Comparison of ENCODE assay signal across 1 cellular context in the genomic region with DNA sequence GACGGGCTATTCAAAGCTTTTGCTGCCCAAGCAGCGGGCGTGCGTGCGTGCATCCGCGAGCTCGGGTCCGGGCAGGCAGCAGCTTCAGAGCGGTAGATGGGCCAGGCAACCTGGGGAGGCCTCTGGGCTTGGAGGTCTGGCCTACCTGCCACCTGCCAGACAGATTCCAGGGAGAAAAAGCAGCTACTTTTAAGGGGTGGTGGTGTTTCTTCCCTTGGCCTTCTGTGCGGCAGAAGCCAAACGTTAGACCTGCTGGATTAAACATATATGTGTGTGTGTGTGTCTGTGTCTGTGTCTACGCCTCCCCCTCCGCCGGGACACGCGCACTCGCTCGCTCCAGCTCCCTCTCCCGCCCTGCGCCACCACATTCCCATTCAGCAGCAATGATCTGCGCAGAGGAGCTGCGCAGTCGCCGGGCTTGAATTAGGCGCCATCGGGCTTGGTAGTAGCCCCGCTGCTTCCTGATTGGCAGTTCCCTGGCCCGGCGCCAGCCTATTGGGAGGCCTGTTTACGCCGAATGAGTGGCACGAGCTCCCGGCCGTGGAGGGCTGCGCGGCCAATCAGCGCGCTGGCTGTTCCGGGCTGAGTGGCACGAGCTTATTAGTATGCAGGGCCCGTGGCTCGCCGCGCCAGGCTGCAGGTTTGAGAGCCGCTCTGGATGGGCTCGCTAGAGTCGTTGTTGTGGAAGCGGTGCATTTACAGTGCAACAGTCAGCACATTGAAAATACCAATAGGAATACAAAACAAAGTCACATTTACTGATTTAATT.
TF ChIP-seq lines count a peak whose summit lies in the region.

A gene (plus strand): TSS at position 627 of the 769 bp plus-strand sequence. CDS start 4,283 bp downstream, outside the sequence.

TF ChIP-seq in K562, 482 proteins besides CTCF, POLR2A, EP300 and RAD21 (continued from another document and continues in another):
- TF ChIP-seq, protein P1, sequence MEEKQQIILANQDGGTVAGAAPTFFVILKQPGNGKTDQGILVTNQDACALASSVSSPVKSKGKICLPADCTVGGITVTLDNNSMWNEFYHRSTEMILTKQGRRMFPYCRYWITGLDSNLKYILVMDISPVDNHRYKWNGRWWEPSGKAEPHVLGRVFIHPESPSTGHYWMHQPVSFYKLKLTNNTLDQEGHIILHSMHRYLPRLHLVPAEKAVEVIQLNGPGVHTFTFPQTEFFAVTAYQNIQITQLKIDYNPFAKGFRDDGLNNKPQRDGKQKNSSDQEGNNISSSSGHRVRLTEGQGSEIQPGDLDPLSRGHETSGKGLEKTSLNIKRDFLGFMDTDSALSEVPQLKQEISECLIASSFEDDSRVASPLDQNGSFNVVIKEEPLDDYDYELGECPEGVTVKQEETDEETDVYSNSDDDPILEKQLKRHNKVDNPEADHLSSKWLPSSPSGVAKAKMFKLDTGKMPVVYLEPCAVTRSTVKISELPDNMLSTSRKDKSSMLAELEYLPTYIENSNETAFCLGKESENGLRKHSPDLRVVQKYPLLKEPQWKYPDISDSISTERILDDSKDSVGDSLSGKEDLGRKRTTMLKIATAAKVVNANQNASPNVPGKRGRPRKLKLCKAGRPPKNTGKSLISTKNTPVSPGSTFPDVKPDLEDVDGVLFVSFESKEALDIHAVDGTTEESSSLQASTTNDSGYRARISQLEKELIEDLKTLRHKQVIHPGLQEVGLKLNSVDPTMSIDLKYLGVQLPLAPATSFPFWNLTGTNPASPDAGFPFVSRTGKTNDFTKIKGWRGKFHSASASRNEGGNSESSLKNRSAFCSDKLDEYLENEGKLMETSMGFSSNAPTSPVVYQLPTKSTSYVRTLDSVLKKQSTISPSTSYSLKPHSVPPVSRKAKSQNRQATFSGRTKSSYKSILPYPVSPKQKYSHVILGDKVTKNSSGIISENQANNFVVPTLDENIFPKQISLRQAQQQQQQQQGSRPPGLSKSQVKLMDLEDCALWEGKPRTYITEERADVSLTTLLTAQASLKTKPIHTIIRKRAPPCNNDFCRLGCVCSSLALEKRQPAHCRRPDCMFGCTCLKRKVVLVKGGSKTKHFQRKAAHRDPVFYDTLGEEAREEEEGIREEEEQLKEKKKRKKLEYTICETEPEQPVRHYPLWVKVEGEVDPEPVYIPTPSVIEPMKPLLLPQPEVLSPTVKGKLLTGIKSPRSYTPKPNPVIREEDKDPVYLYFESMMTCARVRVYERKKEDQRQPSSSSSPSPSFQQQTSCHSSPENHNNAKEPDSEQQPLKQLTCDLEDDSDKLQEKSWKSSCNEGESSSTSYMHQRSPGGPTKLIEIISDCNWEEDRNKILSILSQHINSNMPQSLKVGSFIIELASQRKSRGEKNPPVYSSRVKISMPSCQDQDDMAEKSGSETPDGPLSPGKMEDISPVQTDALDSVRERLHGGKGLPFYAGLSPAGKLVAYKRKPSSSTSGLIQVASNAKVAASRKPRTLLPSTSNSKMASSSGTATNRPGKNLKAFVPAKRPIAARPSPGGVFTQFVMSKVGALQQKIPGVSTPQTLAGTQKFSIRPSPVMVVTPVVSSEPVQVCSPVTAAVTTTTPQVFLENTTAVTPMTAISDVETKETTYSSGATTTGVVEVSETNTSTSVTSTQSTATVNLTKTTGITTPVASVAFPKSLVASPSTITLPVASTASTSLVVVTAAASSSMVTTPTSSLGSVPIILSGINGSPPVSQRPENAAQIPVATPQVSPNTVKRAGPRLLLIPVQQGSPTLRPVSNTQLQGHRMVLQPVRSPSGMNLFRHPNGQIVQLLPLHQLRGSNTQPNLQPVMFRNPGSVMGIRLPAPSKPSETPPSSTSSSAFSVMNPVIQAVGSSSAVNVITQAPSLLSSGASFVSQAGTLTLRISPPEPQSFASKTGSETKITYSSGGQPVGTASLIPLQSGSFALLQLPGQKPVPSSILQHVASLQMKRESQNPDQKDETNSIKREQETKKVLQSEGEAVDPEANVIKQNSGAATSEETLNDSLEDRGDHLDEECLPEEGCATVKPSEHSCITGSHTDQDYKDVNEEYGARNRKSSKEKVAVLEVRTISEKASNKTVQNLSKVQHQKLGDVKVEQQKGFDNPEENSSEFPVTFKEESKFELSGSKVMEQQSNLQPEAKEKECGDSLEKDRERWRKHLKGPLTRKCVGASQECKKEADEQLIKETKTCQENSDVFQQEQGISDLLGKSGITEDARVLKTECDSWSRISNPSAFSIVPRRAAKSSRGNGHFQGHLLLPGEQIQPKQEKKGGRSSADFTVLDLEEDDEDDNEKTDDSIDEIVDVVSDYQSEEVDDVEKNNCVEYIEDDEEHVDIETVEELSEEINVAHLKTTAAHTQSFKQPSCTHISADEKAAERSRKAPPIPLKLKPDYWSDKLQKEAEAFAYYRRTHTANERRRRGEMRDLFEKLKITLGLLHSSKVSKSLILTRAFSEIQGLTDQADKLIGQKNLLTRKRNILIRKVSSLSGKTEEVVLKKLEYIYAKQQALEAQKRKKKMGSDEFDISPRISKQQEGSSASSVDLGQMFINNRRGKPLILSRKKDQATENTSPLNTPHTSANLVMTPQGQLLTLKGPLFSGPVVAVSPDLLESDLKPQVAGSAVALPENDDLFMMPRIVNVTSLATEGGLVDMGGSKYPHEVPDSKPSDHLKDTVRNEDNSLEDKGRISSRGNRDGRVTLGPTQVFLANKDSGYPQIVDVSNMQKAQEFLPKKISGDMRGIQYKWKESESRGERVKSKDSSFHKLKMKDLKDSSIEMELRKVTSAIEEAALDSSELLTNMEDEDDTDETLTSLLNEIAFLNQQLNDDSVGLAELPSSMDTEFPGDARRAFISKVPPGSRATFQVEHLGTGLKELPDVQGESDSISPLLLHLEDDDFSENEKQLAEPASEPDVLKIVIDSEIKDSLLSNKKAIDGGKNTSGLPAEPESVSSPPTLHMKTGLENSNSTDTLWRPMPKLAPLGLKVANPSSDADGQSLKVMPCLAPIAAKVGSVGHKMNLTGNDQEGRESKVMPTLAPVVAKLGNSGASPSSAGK (IDR thresholded peaks at IDR 0.05), result peak; percentile 86
- TF ChIP-seq CBX3 (IDR thresholded peaks at IDR 0.05; ENCODE audit: borderline replicate concordance in 1 of 2, low read length in 2 of 2), result peak in 1 of 2 experiments; percentile 57; a peak in 1 of 3 replicates
- peak; percentile 81 for TF ChIP-seq SMAD1 (IDR thresholded peaks at IDR 0.05; ENCODE audit: low read depth, low read length, partially characterized antibody)
- TF ChIP-seq RB1 (IDR thresholded peaks at IDR 0.05; ENCODE audit: low read depth), result peak; percentile 61; the same call in 1 of the 2 replicates
- TF ChIP-seq MTA2 (IDR thresholded peaks at IDR 0.05; ENCODE audit: low read depth), result no peak
- no peak for TF ChIP-seq KHSRP (IDR thresholded peaks at IDR 0.05)
- TF ChIP-seq, protein P2, sequence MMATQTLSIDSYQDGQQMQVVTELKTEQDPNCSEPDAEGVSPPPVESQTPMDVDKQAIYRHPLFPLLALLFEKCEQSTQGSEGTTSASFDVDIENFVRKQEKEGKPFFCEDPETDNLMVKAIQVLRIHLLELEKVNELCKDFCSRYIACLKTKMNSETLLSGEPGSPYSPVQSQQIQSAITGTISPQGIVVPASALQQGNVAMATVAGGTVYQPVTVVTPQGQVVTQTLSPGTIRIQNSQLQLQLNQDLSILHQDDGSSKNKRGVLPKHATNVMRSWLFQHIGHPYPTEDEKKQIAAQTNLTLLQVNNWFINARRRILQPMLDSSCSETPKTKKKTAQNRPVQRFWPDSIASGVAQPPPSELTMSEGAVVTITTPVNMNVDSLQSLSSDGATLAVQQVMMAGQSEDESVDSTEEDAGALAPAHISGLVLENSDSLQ (IDR thresholded peaks at IDR 0.05), result peak; percentile 99
- no peak for TF ChIP-seq TCFL5 (CRISPR knock-in tag; conservative IDR thresholded peaks at IDR 0.05)
- peak; percentile 57 for TF ChIP-seq KDM5B (IDR thresholded peaks at IDR 0.05; ENCODE audit: insufficient replicate concordance, low read depth, low read length)
- TF ChIP-seq, protein P3, sequence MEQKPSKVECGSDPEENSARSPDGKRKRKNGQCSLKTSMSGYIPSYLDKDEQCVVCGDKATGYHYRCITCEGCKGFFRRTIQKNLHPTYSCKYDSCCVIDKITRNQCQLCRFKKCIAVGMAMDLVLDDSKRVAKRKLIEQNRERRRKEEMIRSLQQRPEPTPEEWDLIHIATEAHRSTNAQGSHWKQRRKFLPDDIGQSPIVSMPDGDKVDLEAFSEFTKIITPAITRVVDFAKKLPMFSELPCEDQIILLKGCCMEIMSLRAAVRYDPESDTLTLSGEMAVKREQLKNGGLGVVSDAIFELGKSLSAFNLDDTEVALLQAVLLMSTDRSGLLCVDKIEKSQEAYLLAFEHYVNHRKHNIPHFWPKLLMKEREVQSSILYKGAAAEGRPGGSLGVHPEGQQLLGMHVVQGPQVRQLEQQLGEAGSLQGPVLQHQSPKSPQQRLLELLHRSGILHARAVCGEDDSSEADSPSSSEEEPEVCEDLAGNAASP (IDR thresholded peaks at IDR 0.05), result no peak
- TF ChIP-seq, protein P4, sequence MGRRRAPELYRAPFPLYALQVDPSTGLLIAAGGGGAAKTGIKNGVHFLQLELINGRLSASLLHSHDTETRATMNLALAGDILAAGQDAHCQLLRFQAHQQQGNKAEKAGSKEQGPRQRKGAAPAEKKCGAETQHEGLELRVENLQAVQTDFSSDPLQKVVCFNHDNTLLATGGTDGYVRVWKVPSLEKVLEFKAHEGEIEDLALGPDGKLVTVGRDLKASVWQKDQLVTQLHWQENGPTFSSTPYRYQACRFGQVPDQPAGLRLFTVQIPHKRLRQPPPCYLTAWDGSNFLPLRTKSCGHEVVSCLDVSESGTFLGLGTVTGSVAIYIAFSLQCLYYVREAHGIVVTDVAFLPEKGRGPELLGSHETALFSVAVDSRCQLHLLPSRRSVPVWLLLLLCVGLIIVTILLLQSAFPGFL (CRISPR knock-in tag; IDR thresholded peaks at IDR 0.05), result no peak
- no peak for TF ChIP-seq ZNF561 (CRISPR knock-in tag; conservative IDR thresholded peaks at IDR 0.05)
- TF ChIP-seq, protein P5, sequence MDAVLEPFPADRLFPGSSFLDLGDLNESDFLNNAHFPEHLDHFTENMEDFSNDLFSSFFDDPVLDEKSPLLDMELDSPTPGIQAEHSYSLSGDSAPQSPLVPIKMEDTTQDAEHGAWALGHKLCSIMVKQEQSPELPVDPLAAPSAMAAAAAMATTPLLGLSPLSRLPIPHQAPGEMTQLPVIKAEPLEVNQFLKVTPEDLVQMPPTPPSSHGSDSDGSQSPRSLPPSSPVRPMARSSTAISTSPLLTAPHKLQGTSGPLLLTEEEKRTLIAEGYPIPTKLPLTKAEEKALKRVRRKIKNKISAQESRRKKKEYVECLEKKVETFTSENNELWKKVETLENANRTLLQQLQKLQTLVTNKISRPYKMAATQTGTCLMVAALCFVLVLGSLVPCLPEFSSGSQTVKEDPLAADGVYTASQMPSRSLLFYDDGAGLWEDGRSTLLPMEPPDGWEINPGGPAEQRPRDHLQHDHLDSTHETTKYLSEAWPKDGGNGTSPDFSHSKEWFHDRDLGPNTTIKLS (IDR thresholded peaks at IDR 0.05; ENCODE audit: borderline replicate concordance, low read depth), result peak; percentile 33; the same call in 1 of the 2 replicates
- TF ChIP-seq, protein P6, sequence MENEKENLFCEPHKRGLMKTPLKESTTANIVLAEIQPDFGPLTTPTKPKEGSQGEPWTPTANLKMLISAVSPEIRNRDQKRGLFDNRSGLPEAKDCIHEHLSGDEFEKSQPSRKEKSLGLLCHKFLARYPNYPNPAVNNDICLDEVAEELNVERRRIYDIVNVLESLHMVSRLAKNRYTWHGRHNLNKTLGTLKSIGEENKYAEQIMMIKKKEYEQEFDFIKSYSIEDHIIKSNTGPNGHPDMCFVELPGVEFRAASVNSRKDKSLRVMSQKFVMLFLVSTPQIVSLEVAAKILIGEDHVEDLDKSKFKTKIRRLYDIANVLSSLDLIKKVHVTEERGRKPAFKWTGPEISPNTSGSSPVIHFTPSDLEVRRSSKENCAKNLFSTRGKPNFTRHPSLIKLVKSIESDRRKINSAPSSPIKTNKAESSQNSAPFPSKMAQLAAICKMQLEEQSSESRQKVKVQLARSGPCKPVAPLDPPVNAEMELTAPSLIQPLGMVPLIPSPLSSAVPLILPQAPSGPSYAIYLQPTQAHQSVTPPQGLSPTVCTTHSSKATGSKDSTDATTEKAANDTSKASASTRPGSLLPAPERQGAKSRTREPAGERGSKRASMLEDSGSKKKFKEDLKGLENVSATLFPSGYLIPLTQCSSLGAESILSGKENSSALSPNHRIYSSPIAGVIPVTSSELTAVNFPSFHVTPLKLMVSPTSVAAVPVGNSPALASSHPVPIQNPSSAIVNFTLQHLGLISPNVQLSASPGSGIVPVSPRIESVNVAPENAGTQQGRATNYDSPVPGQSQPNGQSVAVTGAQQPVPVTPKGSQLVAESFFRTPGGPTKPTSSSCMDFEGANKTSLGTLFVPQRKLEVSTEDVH (IDR thresholded peaks at IDR 0.05; ENCODE audit: low read depth, partially characterized antibody), result no peak
- 0 out of 2 replicates have a peak, but pooled peaks have one; percentile 39 for TF ChIP-seq XRCC5 (IDR thresholded peaks at IDR 0.05; ENCODE audit: low read depth, low read length)
- no peak for TF ChIP-seq KDM4B (IDR thresholded peaks at IDR 0.05; ENCODE audit: borderline replicate concordance in 2 of 2, low read depth in 1 of 2)
- TF ChIP-seq NEUROD1 (IDR thresholded peaks at IDR 0.05; ENCODE audit: borderline replicate concordance, low read depth, low read length, partially characterized antibody), result peak; percentile 49
- TF ChIP-seq ZFX (CRISPR knock-in tag; IDR thresholded peaks at IDR 0.05), result peak; percentile 77
- peak; percentile 45; the same call in 1 of the 2 replicates for TF ChIP-seq SMAD4 (CRISPR knock-in tag; conservative IDR thresholded peaks at IDR 0.05)
- TF ChIP-seq, protein P7, sequence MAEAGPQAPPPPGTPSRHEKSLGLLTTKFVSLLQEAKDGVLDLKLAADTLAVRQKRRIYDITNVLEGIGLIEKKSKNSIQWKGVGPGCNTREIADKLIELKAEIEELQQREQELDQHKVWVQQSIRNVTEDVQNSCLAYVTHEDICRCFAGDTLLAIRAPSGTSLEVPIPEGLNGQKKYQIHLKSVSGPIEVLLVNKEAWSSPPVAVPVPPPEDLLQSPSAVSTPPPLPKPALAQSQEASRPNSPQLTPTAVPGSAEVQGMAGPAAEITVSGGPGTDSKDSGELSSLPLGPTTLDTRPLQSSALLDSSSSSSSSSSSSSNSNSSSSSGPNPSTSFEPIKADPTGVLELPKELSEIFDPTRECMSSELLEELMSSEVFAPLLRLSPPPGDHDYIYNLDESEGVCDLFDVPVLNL (CRISPR knock-in tag; IDR thresholded peaks at IDR 0.05; ENCODE audit: low read depth), result peak; percentile 94
- TF ChIP-seq, protein P8, sequence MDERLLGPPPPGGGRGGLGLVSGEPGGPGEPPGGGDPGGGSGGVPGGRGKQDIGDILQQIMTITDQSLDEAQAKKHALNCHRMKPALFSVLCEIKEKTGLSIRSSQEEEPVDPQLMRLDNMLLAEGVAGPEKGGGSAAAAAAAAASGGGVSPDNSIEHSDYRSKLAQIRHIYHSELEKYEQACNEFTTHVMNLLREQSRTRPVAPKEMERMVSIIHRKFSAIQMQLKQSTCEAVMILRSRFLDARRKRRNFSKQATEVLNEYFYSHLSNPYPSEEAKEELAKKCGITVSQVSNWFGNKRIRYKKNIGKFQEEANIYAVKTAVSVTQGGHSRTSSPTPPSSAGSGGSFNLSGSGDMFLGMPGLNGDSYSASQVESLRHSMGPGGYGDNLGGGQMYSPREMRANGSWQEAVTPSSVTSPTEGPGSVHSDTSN (CRISPR knock-in tag; IDR thresholded peaks at IDR 0.05; ENCODE audit: low read depth), result peak; percentile 85
- TF ChIP-seq, protein P8 (tag; conservative IDR thresholded peaks at IDR 0.05; ENCODE audit: low read depth), result peak; percentile 95
